Comparison of ENCODE assay signal across 9 cellular contexts in the genomic region with DNA sequence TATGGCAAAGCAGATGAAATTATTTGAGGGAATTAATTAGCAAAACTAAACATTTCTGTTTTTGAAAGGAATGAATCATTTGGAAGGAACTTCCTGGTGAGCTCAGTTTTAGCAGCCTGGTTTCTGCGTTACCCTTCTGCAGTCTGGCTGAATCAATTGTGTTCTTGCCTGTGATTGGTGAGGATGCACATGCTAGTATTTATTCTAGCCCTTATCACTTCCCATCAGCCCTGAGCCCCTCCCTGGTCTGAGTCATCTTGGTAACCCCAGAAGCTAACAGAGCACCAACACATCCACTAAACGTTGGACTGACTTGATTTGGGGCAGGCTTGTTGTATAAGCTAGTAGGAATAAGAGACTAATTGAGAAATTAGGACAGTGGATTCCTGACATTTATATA. TPM values are rescaled to one million over a fixed set of nuclear protein-coding genes. Genes with fewer than 3 reads are reported as not detected.
DNase-seq lines count a peak whose midpoint lies in the region; ATAC-seq, FAIRE-seq and TF ChIP-seq lines count a peak whose summit lies in the region.
"Had no signal": no experiment of that assay in that cellular context is flagged by ENCODE, and none has a peak within 500 bp of the region (broad histone marks: within the 10 kb centered on the region; RNA-seq: fewer than 3 reads in every experiment).

No MANE protein-coding gene starts in this region.

- H3K9me1 ChIP-seq in K562 (ENCODE audit: control insufficient read depth, insufficient read depth, low read length) = no peaks in the 10 kb centered on the region

- H3K4me3 ChIP-seq in RWPE2 (ENCODE audit: severe bottlenecking) (no peak overlapping the region), K562 (no peak overlapping the region), left lung (no peak overlapping the region), thoracic aorta (peak overlapping the region; percentile 15)

- peaks cover 73% of the 10 kb centered on the region for H3K79me2 ChIP-seq in K562 (ENCODE audit: control insufficient read depth, insufficient read depth, low read length)

- H3K4me2 ChIP-seq in K562 (ENCODE audit: insufficient read depth, low read length) = peak overlapping the region; percentile 33; the same call in 1 of the 2 replicates

- WGBS in K562 (ENCODE audit: insufficient coverage, low coverage, missing lambda C conversion rate) = 3% methylated on average over 2 of the region's 2 CpGs

- TF ChIP-seq CTCF in RWPE2 (IDR thresholded peaks at IDR 0.05; ENCODE audit: poor library complexity, severe bottlenecking) (no peak), K562 (IDR thresholded peaks at IDR 0.05 in 2 of 3, conservative IDR thresholded peaks at IDR 0.05 in 1 of 3; ENCODE audit: insufficient read depth in 2 of 3, low read depth in 1 of 3, low read length in 3 of 3) (no peak), left lung (IDR thresholded peaks at IDR 0.05) (no peak), thoracic aorta (IDR thresholded peaks at IDR 0.05) (no peak)

- H3K27ac ChIP-seq in RWPE2 (ENCODE audit: poor library complexity, severe bottlenecking) = peak overlapping the region; percentile 96
- peak overlapping the region; percentile 42 for H3K27ac ChIP-seq in K562 (ENCODE audit: extremely low read depth, low read depth, low read length)
- H3K27ac ChIP-seq in left lung = peak overlapping the region; percentile 71 to 76
- H3K27ac ChIP-seq in thoracic aorta = peak overlapping the region; percentile 58 to 66

- no TSS peak for BruUV-seq in K562 (replicated peaks; lab: Mats Ljungman, UMichigan)

- H3K4me1 ChIP-seq in RWPE2 (ENCODE audit: insufficient read depth, poor library complexity, severe bottlenecking) (peaks cover 59% of the 10 kb centered on the region), K562 (replicated peaks in 1 of 2; ENCODE audit: control insufficient read depth in 2 of 2, insufficient read depth in 2 of 2, low read length in 2 of 2) (peaks cover 15 to 36% of the 10 kb centered on the region in 2 experiments), left lung (peaks cover 15 to 69% of the 10 kb centered on the region in 2 donors), thoracic aorta (ENCODE audit: control insufficient read depth in 1 of 2, low read depth in 2 of 2) (peaks cover 30 to 87% of the 10 kb centered on the region in 2 donors)

- POLR2A ChIA-PET in K562 (lab: Yijun Ruan, JAX) = interaction anchor here (0.6 to 1.4 kb wide), 3 partner anchors 11 to 68 kb away, joined by 3 read pairs; no protein-coding TSS in a partner anchor

- H3K9ac ChIP-seq in K562 (ENCODE audit: insufficient read depth in 1 of 2, low read depth in 2 of 2, low read length in 2 of 2) = no peak overlapping the region

- TF ChIP-seq EP300 in K562 (IDR thresholded peaks at IDR 0.05; ENCODE audit: low read length) = peak; percentile 58; the same call in 1 of the 2 replicates

- DNase-seq in NCI-H146 (lab: John Stamatoyannopoulos, UW) (peak; percentile 16), NCI-H146 treated with DMSO at 0.1 percent for 48 hours (lab: John Stamatoyannopoulos, UW; ENCODE audit: unreplicated experiment) (no peak), RWPE2 (ENCODE audit: low spot score) (peak; percentile 91), K562 (ENCODE audit: extremely low read depth in 1 of 4, low spot score in 3 of 4) (peak; percentile 84 to 90 (median 86)), left lung (peak in 1 of 2 donors; percentile 40), thoracic aorta (ENCODE audit: low spot score) (peak; percentile 80)

- intact Hi-C loops in K562 (cut with micrococcal nuclease) = no loop called here
- intact Hi-C loops in left lung (cut with DNase I) = no loop called here

- CTCF ChIA-PET in K562 (lab: Yijun Ruan, JAX; ENCODE audit: low intra/inter-chr PET ratio) = no interaction called here

- TF ChIP-seq POLR2A in K562 (conservative IDR thresholded peaks at IDR 0.05) = no peak

- FAIRE-seq in K562 (lab: Jason Lieb, UNC) = peak; percentile 99
- FAIRE-seq: A204.1 had no signal

- no peaks in the 10 kb centered on the region for H4K20me1 ChIP-seq in K562 (replicated peaks; ENCODE audit: control insufficient read depth, insufficient read depth, low read length)

- TF ChIP-seq RAD21 in K562 (CRISPR knock-in tag; conservative IDR thresholded peaks at IDR 0.05 in 1 of 2, IDR thresholded peaks at IDR 0.05 in 1 of 2) = no peak

- peak; percentile 92 for ATAC-seq in RWPE2 (ENCODE audit: low read depth)
- ATAC-seq in K562 = peak; percentile 97
- peak; percentile 83 for ATAC-seq in left lung
- ATAC-seq in thoracic aorta (ENCODE audit: insufficient number of reproducible peaks, low FRiP score, low read depth) = peak; percentile 94
- no peak for ATAC-seq in GM18517 (IDR thresholded peaks at IDR 0.05; ENCODE audit: unreplicated experiment)
- no peak for ATAC-seq in GM18511 (IDR thresholded peaks at IDR 0.05; ENCODE audit: unreplicated experiment)

- in situ Hi-C loops in K562 (cut with MboI) = no loop called here

- no peaks in the 10 kb centered on the region for H3K27me3 ChIP-seq in RWPE2 (ENCODE audit: insufficient read depth, poor library complexity, severe bottlenecking)
- no peaks in the 10 kb centered on the region for H3K27me3 ChIP-seq in K562 (ENCODE audit: control insufficient read depth in 2 of 2, insufficient read depth in 2 of 2, low read length in 2 of 2)
- no peaks in the 10 kb centered on the region for H3K27me3 ChIP-seq in left lung
- H3K27me3 ChIP-seq in thoracic aorta (replicated peaks; ENCODE audit: insufficient read depth) = no peaks in the 10 kb centered on the region

- H3K9me3 ChIP-seq in RWPE2 (ENCODE audit: severe bottlenecking) (no peaks in the 10 kb centered on the region), K562 (replicated peaks; ENCODE audit: control insufficient read depth, insufficient read depth, low read depth, low read length) (no peaks in the 10 kb centered on the region), left lung (no peaks in the 10 kb centered on the region), thoracic aorta (no peaks in the 10 kb centered on the region)

- H3K36me3 ChIP-seq in RWPE2 (ENCODE audit: low read depth) (peaks cover 29% of the 10 kb centered on the region), K562 (ENCODE audit: control insufficient read depth, insufficient read depth, low read length) (0 out of 3 replicates have a peak, but pooled peaks cover 2% of the 10 kb centered on the region), left lung (no peaks in the 10 kb centered on the region), thoracic aorta (no peaks in the 10 kb centered on the region)

- H2AFZ ChIP-seq in K562 (ENCODE audit: low read depth, low read length) = no peak overlapping the region

TF ChIP-seq in K562, 482 proteins besides CTCF, POLR2A, EP300 and RAD21 (continues in another document):
- TF ChIP-seq SAFB2 (IDR thresholded peaks at IDR 0.05; ENCODE audit: borderline replicate concordance, low read depth, low read length, severe bottlenecking) (no peak), HLTF (IDR thresholded peaks at IDR 0.05) (no peak), CCAR2 (IDR thresholded peaks at IDR 0.05; ENCODE audit: low read depth, low read length) (no peak)
- TF ChIP-seq, protein P1, sequence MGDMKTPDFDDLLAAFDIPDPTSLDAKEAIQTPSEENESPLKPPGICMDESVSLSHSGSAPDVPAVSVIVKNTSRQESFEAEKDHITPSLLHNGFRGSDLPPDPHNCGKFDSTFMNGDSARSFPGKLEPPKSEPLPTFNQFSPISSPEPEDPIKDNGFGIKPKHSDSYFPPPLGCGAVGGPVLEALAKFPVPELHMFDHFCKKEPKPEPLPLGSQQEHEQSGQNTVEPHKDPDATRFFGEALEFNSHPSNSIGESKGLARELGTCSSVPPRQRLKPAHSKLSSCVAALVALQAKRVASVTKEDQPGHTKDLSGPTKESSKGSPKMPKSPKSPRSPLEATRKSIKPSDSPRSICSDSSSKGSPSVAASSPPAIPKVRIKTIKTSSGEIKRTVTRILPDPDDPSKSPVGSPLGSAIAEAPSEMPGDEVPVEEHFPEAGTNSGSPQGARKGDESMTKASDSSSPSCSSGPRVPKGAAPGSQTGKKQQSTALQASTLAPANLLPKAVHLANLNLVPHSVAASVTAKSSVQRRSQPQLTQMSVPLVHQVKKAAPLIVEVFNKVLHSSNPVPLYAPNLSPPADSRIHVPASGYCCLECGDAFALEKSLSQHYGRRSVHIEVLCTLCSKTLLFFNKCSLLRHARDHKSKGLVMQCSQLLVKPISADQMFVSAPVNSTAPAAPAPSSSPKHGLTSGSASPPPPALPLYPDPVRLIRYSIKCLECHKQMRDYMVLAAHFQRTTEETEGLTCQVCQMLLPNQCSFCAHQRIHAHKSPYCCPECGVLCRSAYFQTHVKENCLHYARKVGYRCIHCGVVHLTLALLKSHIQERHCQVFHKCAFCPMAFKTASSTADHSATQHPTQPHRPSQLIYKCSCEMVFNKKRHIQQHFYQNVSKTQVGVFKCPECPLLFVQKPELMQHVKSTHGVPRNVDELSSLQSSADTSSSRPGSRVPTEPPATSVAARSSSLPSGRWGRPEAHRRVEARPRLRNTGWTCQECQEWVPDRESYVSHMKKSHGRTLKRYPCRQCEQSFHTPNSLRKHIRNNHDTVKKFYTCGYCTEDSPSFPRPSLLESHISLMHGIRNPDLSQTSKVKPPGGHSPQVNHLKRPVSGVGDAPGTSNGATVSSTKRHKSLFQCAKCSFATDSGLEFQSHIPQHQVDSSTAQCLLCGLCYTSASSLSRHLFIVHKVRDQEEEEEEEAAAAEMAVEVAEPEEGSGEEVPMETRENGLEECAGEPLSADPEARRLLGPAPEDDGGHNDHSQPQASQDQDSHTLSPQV (IDR thresholded peaks at IDR 0.05) = 0 out of 2 replicates have a peak, but pooled peaks have one; percentile 33

RNA-seq across cellular contexts. Expression of a gene that starts 6.6 kb away (rescaled TPM):
- total RNA-seq in K562 (2011; cell fraction: chromatin; rRNA removed; ENCODE audit: low replicate concordance) = 65.2 and 119 TPM in 2 replicates
- total RNA-seq in K562 (2011; cell fraction: nucleolus; rRNA removed) = 35.0 and 35.9 TPM in 2 replicates
- 57.6 and 73.1 TPM in 2 replicates for total RNA-seq in K562 (2011; cell fraction: nucleoplasm; rRNA removed)
- total RNA-seq in K562 (2014; rRNA removed) (14.9 and 18.5 TPM in 2 replicates), K562 (2014; rRNA removed; fragmentation: Illumina TruSeq; extraction: Trizol) (16.8 and 17.4 TPM in 2 replicates), K562 (2015; rRNA removed; fragmentation: Illumina TruSeq; extraction: Trizol) (13.3 and 14.0 TPM in 2 replicates), K562 (2021) (17.7 and 19.4 TPM in 2 replicates), left lung (100 to 1,000 TPM in 1 of 2 donors, 10 to 100 TPM in 1; 93.0 to 116 TPM), thoracic aorta (100 to 1,000 TPM; 207 to 226 TPM)
- polyA plus RNA-seq in K562 (2011; rRNA removed) (24.1 TPM in 2 replicates), K562 (2014; fragmentation: Illumina TruSeq; extraction: Trizol) (13.1 and 17.2 TPM in 2 replicates), K562 (2014; fragmentation: Nextera tagmentation; extraction: Ambion mirVana) (1 to 10 TPM; 4.0 to 4.5 TPM), K562 (2014; rRNA removed) (12.8 and 13.4 TPM in 2 replicates)
- 8.9 and 13.3 TPM in 2 replicates for polyA plus RNA-seq in K562 (2011; cell fraction: cytosol; rRNA removed)
- 34.6 and 49.8 TPM in 2 replicates for polyA plus RNA-seq in K562 (2011; cell fraction: nucleus; rRNA removed)
- polyA plus RNA-seq in K562 (2012) = 15.6 and 17.7 TPM in 2 replicates
- polyA minus RNA-seq in K562 (2011; rRNA and poly(A)+ RNA removed) = 20.1 and 27.5 TPM in 2 replicates
- 14.5 and 14.7 TPM in 2 replicates for polyA minus RNA-seq in K562 (2011; cell fraction: cytosol; rRNA and poly(A)+ RNA removed)
- 13.7 and 25.8 TPM in 2 replicates for polyA minus RNA-seq in K562 (2011; cell fraction: nucleus; rRNA and poly(A)+ RNA removed)

Comparison
In these comparisons a context has a peak if more than half of its experiments do, and no peak if none do; other contexts are left out.
1. ATAC-seq: peak in RWPE2 (single experiment), K562 (single experiment), left lung (single experiment) and thoracic aorta (single experiment); none in GM18517 (single experiment) and GM18511 (single experiment).
2. H3K27ac ChIP-seq: peak in every context shown above with its lines; median percentile 96 in RWPE2; 74 in left lung; 62 in thoracic aorta; 42 in K562.